1 cellular context compared by ENCODE assay signal in the genomic region with DNA sequence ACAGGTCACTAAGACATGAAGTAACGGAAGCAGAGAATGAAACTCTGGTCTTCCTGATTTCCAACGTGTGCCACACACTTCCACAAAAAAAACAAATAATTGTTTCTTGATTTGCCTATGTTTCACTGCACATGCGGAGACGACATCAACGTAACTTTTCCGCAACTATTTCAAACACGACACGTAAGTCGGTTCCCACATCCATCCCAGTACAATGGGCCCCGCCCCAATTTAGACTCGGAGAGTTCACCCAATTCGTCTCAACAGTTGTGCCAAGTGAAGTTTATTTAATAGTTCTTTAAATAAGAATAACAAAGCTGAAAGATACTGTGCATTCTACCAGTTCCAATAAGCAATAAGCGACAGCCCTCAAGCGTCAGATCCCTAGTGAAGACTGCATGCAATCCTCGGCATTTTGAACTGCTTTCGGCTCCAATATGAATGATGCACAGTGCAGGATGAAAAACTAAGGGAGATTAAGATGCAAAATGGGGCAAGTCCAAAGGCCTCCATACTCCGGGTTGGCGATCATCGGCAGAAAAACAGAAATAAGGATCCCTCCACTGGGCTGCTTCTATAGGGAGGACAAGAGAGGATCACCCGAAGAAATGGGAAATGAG.
TF ChIP-seq lines count a peak whose summit lies in the region.

No MANE protein-coding gene starts in this region.

TF ChIP-seq in GM23338, 12 proteins besides CTCF, POLR2A, EP300 and RAD21 (continued from another document):
- TF ChIP-seq, protein P1, sequence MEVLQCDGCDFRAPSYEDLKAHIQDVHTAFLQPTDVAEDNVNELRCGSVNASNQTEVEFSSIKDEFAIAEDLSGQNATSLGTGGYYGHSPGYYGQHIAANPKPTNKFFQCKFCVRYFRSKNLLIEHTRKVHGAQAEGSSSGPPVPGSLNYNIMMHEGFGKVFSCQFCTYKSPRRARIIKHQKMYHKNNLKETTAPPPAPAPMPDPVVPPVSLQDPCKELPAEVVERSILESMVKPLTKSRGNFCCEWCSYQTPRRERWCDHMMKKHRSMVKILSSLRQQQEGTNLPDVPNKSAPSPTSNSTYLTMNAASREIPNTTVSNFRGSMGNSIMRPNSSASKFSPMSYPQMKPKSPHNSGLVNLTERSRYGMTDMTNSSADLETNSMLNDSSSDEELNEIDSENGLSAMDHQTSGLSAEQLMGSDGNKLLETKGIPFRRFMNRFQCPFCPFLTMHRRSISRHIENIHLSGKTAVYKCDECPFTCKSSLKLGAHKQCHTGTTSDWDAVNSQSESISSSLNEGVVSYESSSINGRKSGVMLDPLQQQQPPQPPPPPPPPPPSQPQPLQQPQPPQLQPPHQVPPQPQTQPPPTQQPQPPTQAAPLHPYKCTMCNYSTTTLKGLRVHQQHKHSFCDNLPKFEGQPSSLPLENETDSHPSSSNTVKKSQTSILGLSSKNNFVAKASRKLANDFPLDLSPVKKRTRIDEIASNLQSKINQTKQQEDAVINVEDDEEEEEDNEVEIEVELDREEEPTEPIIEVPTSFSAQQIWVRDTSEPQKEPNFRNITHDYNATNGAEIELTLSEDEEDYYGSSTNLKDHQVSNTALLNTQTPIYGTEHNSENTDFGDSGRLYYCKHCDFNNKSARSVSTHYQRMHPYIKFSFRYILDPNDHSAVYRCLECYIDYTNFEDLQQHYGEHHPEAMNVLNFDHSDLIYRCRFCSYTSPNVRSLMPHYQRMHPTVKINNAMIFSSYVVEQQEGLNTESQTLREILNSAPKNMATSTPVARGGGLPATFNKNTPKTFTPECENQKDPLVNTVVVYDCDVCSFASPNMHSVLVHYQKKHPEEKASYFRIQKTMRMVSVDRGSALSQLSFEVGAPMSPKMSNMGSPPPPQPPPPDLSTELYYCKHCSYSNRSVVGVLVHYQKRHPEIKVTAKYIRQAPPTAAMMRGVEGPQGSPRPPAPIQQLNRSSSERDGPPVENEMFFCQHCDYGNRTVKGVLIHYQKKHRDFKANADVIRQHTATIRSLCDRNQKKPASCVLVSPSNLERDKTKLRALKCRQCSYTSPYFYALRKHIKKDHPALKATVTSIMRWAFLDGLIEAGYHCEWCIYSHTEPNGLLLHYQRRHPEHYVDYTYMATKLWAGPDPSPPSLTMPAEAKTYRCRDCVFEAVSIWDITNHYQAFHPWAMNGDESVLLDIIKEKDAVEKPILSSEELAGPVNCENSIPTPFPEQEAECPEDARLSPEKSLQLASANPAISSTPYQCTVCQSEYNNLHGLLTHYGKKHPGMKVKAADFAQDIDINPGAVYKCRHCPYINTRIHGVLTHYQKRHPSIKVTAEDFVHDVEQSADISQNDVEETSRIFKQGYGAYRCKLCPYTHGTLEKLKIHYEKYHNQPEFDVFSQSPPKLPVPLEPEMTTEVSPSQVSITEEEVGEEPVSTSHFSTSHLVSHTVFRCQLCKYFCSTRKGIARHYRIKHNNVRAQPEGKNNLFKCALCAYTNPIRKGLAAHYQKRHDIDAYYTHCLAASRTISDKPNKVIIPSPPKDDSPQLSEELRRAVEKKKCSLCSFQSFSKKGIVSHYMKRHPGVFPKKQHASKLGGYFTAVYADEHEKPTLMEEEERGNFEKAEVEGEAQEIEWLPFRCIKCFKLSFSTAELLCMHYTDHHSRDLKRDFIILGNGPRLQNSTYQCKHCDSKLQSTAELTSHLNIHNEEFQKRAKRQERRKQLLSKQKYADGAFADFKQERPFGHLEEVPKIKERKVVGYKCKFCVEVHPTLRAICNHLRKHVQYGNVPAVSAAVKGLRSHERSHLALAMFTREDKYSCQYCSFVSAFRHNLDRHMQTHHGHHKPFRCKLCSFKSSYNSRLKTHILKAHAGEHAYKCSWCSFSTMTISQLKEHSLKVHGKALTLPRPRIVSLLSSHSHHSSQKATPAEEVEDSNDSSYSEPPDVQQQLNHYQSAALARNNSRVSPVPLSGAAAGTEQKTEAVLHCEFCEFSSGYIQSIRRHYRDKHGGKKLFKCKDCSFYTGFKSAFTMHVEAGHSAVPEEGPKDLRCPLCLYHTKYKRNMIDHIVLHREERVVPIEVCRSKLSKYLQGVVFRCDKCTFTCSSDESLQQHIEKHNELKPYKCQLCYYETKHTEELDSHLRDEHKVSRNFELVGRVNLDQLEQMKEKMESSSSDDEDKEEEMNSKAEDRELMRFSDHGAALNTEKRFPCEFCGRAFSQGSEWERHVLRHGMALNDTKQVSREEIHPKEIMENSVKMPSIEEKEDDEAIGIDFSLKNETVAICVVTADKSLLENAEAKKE (CRISPR knock-in tag; IDR thresholded peaks at IDR 0.05): no peak
- TF ChIP-seq STAT1 (IDR thresholded peaks at IDR 0.05; ENCODE audit: unreplicated experiment) (no peak), ETS1 (IDR thresholded peaks at IDR 0.05) (no peak), NANOG (IDR thresholded peaks at IDR 0.05; ENCODE audit: borderline replicate concordance) (no peak), EZH2 (IDR thresholded peaks at IDR 0.05; ENCODE audit: low read depth, unreplicated experiment) (no peak)
